Comparison of ENCODE assay signal across 9 cellular contexts in the genomic region with DNA sequence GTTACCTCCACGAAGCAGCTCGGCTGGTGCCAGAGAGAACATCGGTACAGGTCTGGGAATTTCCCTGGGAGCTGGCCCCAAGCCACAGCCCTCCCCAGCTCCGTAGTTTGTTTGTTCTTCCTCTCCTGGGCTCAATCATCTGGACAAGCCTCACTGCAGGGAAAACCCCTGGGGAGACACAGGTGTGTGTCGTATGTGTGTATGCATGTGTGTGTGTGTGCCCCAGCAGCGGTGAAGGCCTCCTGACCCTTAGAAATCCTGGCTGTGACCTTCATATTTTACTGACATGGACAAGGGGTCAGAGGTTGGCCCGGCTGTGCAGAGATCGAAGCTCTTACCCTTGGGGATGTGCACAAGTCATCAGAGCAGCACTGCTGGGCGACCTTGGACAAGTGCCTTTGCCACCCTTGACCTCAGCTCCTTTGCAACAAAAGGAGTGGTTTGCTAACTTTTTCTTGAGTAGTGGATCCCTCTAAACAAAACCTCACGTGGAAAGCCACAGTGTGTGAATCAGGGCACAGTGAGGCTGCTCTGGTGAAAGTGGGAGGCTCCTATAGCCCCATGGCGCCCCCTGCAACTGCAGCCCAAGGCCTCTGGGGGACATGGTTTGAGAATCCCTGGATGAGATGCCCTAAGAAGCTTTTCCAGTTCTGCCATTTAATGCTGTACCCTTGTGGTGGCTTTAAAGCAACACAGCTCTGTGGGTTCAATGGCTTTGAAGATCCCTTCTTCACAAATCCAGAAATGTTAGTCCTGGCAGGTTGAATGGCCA. TPM values are rescaled to one million over a fixed set of nuclear protein-coding genes. Genes with fewer than 3 reads are reported as not detected.
DNase-seq lines count a peak whose midpoint lies in the region; ATAC-seq, FAIRE-seq and TF ChIP-seq lines count a peak whose summit lies in the region.
"Had no signal": no experiment of that assay in that cellular context is flagged by ENCODE, and none has a peak within 500 bp of the region (broad histone marks: within the 10 kb centered on the region; RNA-seq: fewer than 3 reads in every experiment).

No MANE protein-coding gene starts in this region.

- no peaks in the 10 kb centered on the region for H3K9me1 ChIP-seq in keratinocyte (ENCODE audit: control insufficient read depth, extremely low read depth, insufficient read depth, low read length)

- no peaks in the 10 kb centered on the region for H3F3A ChIP-seq in PC-3 (ENCODE audit: low read length, unreplicated experiment)

- FAIRE-seq in keratinocyte (lab: Jason Lieb, UNC): peak; percentile 13

- no TSS peak for BruUV-seq in PC-3 (replicated peaks; lab: Mats Ljungman, UMichigan)

- H4K20me1 ChIP-seq in PC-3 (ENCODE audit: low read length): no peaks in the 10 kb centered on the region
- H4K20me1 ChIP-seq in keratinocyte (ENCODE audit: control insufficient read depth, extremely low read depth, insufficient read depth, low read length): no peaks in the 10 kb centered on the region

- no peak overlapping the region for H3K9ac ChIP-seq in PC-3 (ENCODE audit: low read length)
- H3K9ac ChIP-seq in keratinocyte (ENCODE audit: control insufficient read depth, extremely low read depth, insufficient read depth, low read length): no peak overlapping the region

- H3K9me3 ChIP-seq in PC-3 (ENCODE audit: low read length) (no peaks in the 10 kb centered on the region), keratinocyte (ENCODE audit: control insufficient read depth, low read depth, low read length) (no peaks in the 10 kb centered on the region)

- CTCF ChIA-PET in PC-3 (lab: Charles Lee): interaction anchor here (0.5 to 0.6 kb wide), 3 partner anchors 30 to 377 kb away, joined by 3 to 8 read pairs (median 3); partner anchors contain the start of gene PITHD1

- ATAC-seq in PC-3: no peak
- ATAC-seq in HG03108 (IDR thresholded peaks at IDR 0.05; ENCODE audit: unreplicated experiment): no peak
- ATAC-seq in HG03095 (IDR thresholded peaks at IDR 0.05; ENCODE audit: unreplicated experiment): no peak

- H2AFZ ChIP-seq in PC-3 (ENCODE audit: low read length) (no peak overlapping the region), keratinocyte (ENCODE audit: control insufficient read depth, low read length) (no peak overlapping the region)

- peak; percentile 22 for TF ChIP-seq CTCF in GM20000 (IDR thresholded peaks at IDR 0.05; ENCODE audit: extremely low read depth, missing control alignments)
- TF ChIP-seq CTCF in PC-3 (conservative IDR thresholded peaks at IDR 0.05; ENCODE audit: low read depth, low read length): peak; percentile 55
- peak; percentile 12 to 18 (median 13) for TF ChIP-seq CTCF in keratinocyte (optimal IDR thresholded peaks at IDR 0.05 in 1 of 3, IDR thresholded peaks at IDR 0.05 in 1 of 3, conservative IDR thresholded peaks at IDR 0.05 in 1 of 3; ENCODE audit: extremely low read depth in 1 of 3, insufficient read depth in 2 of 3, low read length in 3 of 3)

- POLR2A ChIA-PET in PC-3 (lab: Charles Lee; ENCODE audit: unreplicated experiment): no interaction called here

- intact Hi-C loops in PC-3 (cut with micrococcal nuclease): no loop called here

- dilution Hi-C loops in keratinocyte (cut with MboI; ENCODE audit: extremely low pct_ligation_motif_present, low sequenced_read_pairs): no loop called here

- H3K4me2 ChIP-seq in PC-3 (ENCODE audit: low read length) (no peak overlapping the region), keratinocyte (ENCODE audit: control insufficient read depth, extremely low read depth, insufficient read depth, low read depth, low read length) (no peak overlapping the region)

- DNase-seq in DMS153 (lab: John Stamatoyannopoulos, UW) (peak; percentile 35), GM20000 (ENCODE audit: low spot score) (peak; percentile 53), PC-3 (peak; percentile 28), keratinocyte (ENCODE audit: low read depth, low spot score) (no peak), D341Med (ENCODE audit: low spot score) (no peak), NCI-H1048 (lab: John Stamatoyannopoulos, UW) (no peak)
- DNase-seq: NK-92 treated with Interleukin-12 subunit alpha and Interleukin-12 subunit beta, amount 100 ng/mL, for 24 hours had no signal

- no peak overlapping the region for H3K27ac ChIP-seq in PC-3 (ENCODE audit: low read length)
- no peak overlapping the region for H3K27ac ChIP-seq in keratinocyte (ENCODE audit: control insufficient read depth, insufficient read depth, low read length)

- H3K4me3 ChIP-seq in PC-3 (ENCODE audit: low read length) (no peak overlapping the region), keratinocyte (ENCODE audit: control insufficient read depth in 2 of 3, extremely low read depth in 1 of 3, insufficient read depth in 2 of 3, low read depth in 1 of 3, low read length in 3 of 3) (no peak overlapping the region)

- H3K9me2 ChIP-seq in PC-3 (replicated peaks; ENCODE audit: low read length): no peaks in the 10 kb centered on the region

- H3K79me2 ChIP-seq in PC-3 (ENCODE audit: low read length) (no peaks in the 10 kb centered on the region), keratinocyte (ENCODE audit: control insufficient read depth, insufficient read depth, low read length) (no peaks in the 10 kb centered on the region)

- H3K4me1 ChIP-seq in PC-3 (ENCODE audit: insufficient read depth, low read length): peaks cover 13% of the 10 kb centered on the region
- H3K4me1 ChIP-seq in keratinocyte (ENCODE audit: control insufficient read depth, extremely low read depth, insufficient read depth, low read length): peaks cover 12% of the 10 kb centered on the region

- H3K36me3 ChIP-seq in PC-3 (ENCODE audit: low read depth, low read length): no peaks in the 10 kb centered on the region
- peaks cover 0 to 3% of the 10 kb centered on the region in 2 experiments for H3K36me3 ChIP-seq in keratinocyte (ENCODE audit: control insufficient read depth in 2 of 2, extremely low read depth in 1 of 2, insufficient read depth in 2 of 2, low read length in 2 of 2)

- H3K27me3 ChIP-seq in PC-3 (ENCODE audit: low read length) (no peaks in the 10 kb centered on the region), keratinocyte (ENCODE audit: control insufficient read depth, extremely low read depth, insufficient read depth, low read length) (no peaks in the 10 kb centered on the region)

RNA-seq across cellular contexts. Expression of gene IL22RA1, which starts 12.3 kb away (rescaled TPM):
- 1.2 TPM in 2 replicates for total RNA-seq in PC-3 (2014; rRNA removed)
- polyA plus RNA-seq in keratinocyte: 1.7 to 2.1 TPM (median 1.9 TPM) in 3 replicates
- 5.1 TPM for polyA plus RNA-seq in keratinocyte (2011; ENCODE audit: low read depth)
- 1.1 and 1.4 TPM in 2 replicates for polyA plus RNA-seq in keratinocyte (2011; cell fraction: cytosol; rRNA removed)
- polyA plus RNA-seq in keratinocyte (2011; cell fraction: nucleus; rRNA removed): 2.6 and 3.3 TPM in 2 replicates
- polyA plus RNA-seq in keratinocyte (2012; ENCODE audit: low replicate concordance): 2.1 and 10.3 TPM in 2 replicates
- polyA minus RNA-seq in keratinocyte: 1.4 to 3.5 TPM (median 2.7 TPM) in 3 replicates
- polyA minus RNA-seq in keratinocyte (2011; cell fraction: cytosol; rRNA and poly(A)+ RNA removed): 0.77 TPM
- polyA minus RNA-seq in keratinocyte (2011; cell fraction: nucleus; rRNA and poly(A)+ RNA removed): 1.0 and 1.5 TPM in 2 replicates

RNA-seq across cellular contexts. Expression of gene IFNLR1, which starts 31.9 kb away (rescaled TPM):
- total RNA-seq in PC-3 (2014; rRNA removed): 8.9 and 9.5 TPM in 2 replicates
- polyA plus RNA-seq in keratinocyte: 2.8 to 3.9 TPM (median 3.4 TPM) in 3 replicates
- polyA plus RNA-seq in keratinocyte (2011; ENCODE audit: low read depth): 1.1 TPM
- polyA plus RNA-seq in keratinocyte (2011; cell fraction: cytosol; rRNA removed): 2.0 and 2.5 TPM in 2 replicates
- polyA plus RNA-seq in keratinocyte (2011; cell fraction: nucleus; rRNA removed): 4.8 and 5.6 TPM in 2 replicates
- polyA plus RNA-seq in keratinocyte (2012; ENCODE audit: low replicate concordance): 2.3 and 2.9 TPM in 2 replicates
- polyA minus RNA-seq in keratinocyte: 4.8 to 5.5 TPM (median 5.3 TPM) in 3 replicates
- polyA minus RNA-seq in keratinocyte (2011; cell fraction: cytosol; rRNA and poly(A)+ RNA removed): 4.2 TPM
- polyA minus RNA-seq in keratinocyte (2011; cell fraction: nucleus; rRNA and poly(A)+ RNA removed): 3.6 and 4.3 TPM in 2 replicates

RNA-seq across cellular contexts. Expression of gene MYOM3, which starts 43.3 kb away (rescaled TPM):
- 0.04 and 0.12 TPM in 2 replicates for total RNA-seq in PC-3 (2014; rRNA removed)
- polyA plus RNA-seq in keratinocyte: 0.49 to 1.0 TPM (median 0.98 TPM) in 3 replicates
- polyA plus RNA-seq in keratinocyte (2011; ENCODE audit: low read depth): 0.84 TPM
- polyA plus RNA-seq in keratinocyte (2011; cell fraction: cytosol; rRNA removed): 0.67 and 1.1 TPM in 2 replicates
- 2.2 and 2.6 TPM in 2 replicates for polyA plus RNA-seq in keratinocyte (2011; cell fraction: nucleus; rRNA removed)
- polyA plus RNA-seq in keratinocyte (2012; ENCODE audit: low replicate concordance): 1.4 and 1.6 TPM in 2 replicates
- 1.1 to 1.3 TPM (median 1.2 TPM) in 3 replicates for polyA minus RNA-seq in keratinocyte
- 0.77 TPM for polyA minus RNA-seq in keratinocyte (2011; cell fraction: cytosol; rRNA and poly(A)+ RNA removed)
- polyA minus RNA-seq in keratinocyte (2011; cell fraction: nucleus; rRNA and poly(A)+ RNA removed): 1.8 and 2.5 TPM in 2 replicates

Comparison
In these comparisons a context has a peak if more than half of its experiments do, and no peak if none do; other contexts are left out.
1. DNase-seq: peak in DMS153 (single experiment), GM20000 (single experiment) and PC-3 (single experiment); none in keratinocyte (single experiment), D341Med (single experiment) and NCI-H1048 (single experiment).
2. Peak in every context shown above with its lines, with median percentiles within 50 percentile points of each other: CTCF ChIP-seq.